Comparison of ENCODE assay signal across 2 cellular contexts in the genomic region with DNA sequence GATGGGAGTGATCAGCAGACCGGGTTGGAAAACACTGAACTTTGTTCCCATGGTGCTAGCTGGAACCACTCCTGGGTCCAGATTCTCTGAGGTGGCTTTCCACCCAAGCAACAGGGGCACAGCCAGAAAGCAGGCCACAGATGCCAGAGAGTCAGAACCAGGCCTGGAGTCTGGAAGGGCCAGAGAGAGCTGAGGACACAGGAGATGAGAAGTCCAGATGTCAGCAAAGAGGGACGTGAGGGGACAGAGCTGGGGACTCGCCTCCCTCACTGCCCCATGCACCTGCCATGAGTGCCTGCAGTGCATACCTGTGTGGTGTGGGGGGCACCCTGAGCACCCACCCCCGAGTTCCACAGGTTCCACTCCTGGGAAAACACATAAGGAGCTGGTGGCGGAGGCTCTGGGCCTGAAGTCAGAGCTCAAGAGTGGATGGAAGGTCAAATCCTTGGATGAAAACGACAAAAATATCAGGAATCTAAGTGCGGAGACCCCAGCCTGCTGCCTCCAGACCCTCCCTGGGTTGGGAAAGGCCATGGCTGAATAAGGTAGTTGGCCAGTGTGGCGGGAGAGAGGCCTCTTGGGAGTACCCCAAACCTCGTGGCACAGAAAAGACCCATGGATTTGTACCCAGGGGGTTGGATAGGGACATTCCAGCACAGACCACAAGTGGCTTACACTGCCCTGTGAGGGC.
TF ChIP-seq lines count a peak whose summit lies in the region.

No MANE protein-coding gene starts in this region.

TF ChIP-seq in SK-N-SH, 30 proteins besides CTCF, POLR2A, EP300 and RAD21:
- TF ChIP-seq EZH2phosphoT487 (IDR thresholded peaks at IDR 0.05; ENCODE audit: borderline replicate concordance, low read depth) (no peak), MAX (IDR thresholded peaks at IDR 0.05; ENCODE audit: low read depth) (no peak), MEF2A (IDR thresholded peaks at IDR 0.05; ENCODE audit: borderline replicate concordance, low read depth) (no peak), GATA2 (CRISPR knock-in tag; IDR thresholded peaks at IDR 0.05) (no peak)

TF ChIP-seq in SK-N-SH treated with all-trans-retinoic acid at 6 μM for 48 hours, 23 proteins besides CTCF, POLR2A, EP300 and RAD21:
- no peak for TF ChIP-seq SNAI2 (CRISPR knock-in tag; IDR thresholded peaks at IDR 0.05)
- no peak for TF ChIP-seq ESRRG (CRISPR knock-in tag; IDR thresholded peaks at IDR 0.05)
- TF ChIP-seq POU6F1 (CRISPR knock-in tag; IDR thresholded peaks at IDR 0.05; ENCODE audit: borderline replicate concordance, low read depth), result no peak
- TF ChIP-seq, protein P1, sequence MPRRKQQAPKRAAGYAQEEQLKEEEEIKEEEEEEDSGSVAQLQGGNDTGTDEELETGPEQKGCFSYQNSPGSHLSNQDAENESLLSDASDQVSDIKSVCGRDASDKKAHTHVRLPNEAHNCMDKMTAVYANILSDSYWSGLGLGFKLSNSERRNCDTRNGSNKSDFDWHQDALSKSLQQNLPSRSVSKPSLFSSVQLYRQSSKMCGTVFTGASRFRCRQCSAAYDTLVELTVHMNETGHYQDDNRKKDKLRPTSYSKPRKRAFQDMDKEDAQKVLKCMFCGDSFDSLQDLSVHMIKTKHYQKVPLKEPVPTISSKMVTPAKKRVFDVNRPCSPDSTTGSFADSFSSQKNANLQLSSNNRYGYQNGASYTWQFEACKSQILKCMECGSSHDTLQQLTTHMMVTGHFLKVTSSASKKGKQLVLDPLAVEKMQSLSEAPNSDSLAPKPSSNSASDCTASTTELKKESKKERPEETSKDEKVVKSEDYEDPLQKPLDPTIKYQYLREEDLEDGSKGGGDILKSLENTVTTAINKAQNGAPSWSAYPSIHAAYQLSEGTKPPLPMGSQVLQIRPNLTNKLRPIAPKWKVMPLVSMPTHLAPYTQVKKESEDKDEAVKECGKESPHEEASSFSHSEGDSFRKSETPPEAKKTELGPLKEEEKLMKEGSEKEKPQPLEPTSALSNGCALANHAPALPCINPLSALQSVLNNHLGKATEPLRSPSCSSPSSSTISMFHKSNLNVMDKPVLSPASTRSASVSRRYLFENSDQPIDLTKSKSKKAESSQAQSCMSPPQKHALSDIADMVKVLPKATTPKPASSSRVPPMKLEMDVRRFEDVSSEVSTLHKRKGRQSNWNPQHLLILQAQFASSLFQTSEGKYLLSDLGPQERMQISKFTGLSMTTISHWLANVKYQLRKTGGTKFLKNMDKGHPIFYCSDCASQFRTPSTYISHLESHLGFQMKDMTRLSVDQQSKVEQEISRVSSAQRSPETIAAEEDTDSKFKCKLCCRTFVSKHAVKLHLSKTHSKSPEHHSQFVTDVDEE (CRISPR knock-in tag; IDR thresholded peaks at IDR 0.05), result no peak
- TF ChIP-seq, protein P2, sequence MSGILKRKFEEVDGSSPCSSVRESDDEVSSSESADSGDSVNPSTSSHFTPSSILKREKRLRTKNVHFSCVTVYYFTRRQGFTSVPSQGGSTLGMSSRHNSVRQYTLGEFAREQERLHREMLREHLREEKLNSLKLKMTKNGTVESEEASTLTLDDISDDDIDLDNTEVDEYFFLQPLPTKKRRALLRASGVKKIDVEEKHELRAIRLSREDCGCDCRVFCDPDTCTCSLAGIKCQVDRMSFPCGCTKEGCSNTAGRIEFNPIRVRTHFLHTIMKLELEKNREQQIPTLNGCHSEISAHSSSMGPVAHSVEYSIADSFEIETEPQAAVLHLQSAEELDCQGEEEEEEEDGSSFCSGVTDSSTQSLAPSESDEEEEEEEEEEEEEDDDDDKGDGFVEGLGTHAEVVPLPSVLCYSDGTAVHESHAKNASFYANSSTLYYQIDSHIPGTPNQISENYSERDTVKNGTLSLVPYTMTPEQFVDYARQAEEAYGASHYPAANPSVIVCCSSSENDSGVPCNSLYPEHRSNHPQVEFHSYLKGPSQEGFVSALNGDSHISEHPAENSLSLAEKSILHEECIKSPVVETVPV (CRISPR knock-in tag; IDR thresholded peaks at IDR 0.05), result no peak
- TF ChIP-seq BACH2 (CRISPR knock-in tag; IDR thresholded peaks at IDR 0.05; ENCODE audit: borderline replicate concordance), result no peak
- no peak for TF ChIP-seq OSR1 (CRISPR knock-in tag; IDR thresholded peaks at IDR 0.05)
- TF ChIP-seq TOX (CRISPR knock-in tag; IDR thresholded peaks at IDR 0.05; ENCODE audit: borderline replicate concordance), result no peak
- no peak for TF ChIP-seq ZNF8 (CRISPR knock-in tag; IDR thresholded peaks at IDR 0.05)
- TF ChIP-seq PPARA (CRISPR knock-in tag; IDR thresholded peaks at IDR 0.05; ENCODE audit: borderline replicate concordance), result no peak
- no peak for TF ChIP-seq ZNF70 (CRISPR knock-in tag; IDR thresholded peaks at IDR 0.05)
- no peak for TF ChIP-seq PATZ1 (CRISPR knock-in tag; IDR thresholded peaks at IDR 0.05; ENCODE audit: borderline replicate concordance)
- TF ChIP-seq, protein P3, sequence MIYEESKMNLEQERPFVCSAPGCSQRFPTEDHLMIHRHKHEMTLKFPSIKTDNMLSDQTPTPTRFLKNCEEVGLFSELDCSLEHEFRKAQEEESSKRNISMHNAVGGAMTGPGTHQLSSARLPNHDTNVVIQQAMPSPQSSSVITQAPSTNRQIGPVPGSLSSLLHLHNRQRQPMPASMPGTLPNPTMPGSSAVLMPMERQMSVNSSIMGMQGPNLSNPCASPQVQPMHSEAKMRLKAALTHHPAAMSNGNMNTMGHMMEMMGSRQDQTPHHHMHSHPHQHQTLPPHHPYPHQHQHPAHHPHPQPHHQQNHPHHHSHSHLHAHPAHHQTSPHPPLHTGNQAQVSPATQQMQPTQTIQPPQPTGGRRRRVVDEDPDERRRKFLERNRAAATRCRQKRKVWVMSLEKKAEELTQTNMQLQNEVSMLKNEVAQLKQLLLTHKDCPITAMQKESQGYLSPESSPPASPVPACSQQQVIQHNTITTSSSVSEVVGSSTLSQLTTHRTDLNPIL (CRISPR knock-in tag; IDR thresholded peaks at IDR 0.05; ENCODE audit: low read depth), result no peak
- TF ChIP-seq RARB (CRISPR knock-in tag; IDR thresholded peaks at IDR 0.05), result no peak
- TF ChIP-seq ZC3H10 (CRISPR knock-in tag; IDR thresholded peaks at IDR 0.05), result no peak
- TF ChIP-seq ZFP30 (CRISPR knock-in tag; IDR thresholded peaks at IDR 0.05), result no peak
